ENCODE assay signal across 8 cellular contexts in genomic region chr1:24745711-24746582, GRCh38. TPM values are rescaled to one million over a fixed set of nuclear protein-coding genes. Genes with fewer than 3 reads are reported as not detected.
A peak's percentile ranks its signal among the peaks of the same experiment; 100 is the strongest.
DNase-seq lines count a peak whose midpoint lies in the region; ATAC-seq, FAIRE-seq and TF ChIP-seq lines count a peak whose summit lies in the region.

No MANE protein-coding gene starts in this region.

- H3K9me3 Mint-ChIP-seq in MCF 10A (ENCODE audit: unreplicated experiment): no peaks in the 10 kb centered on the region

- CTCF ChIA-PET in MCF 10A (lab: Yijun Ruan, JAX): interaction anchor here (0.7 to 5.1 kb wide), 9 partner anchors 13 to 90 kb away, joined by 3 to 30 read pairs (median 4); no protein-coding TSS in a partner anchor

- FAIRE-seq in kidney (lab: Jason Lieb, UNC): no peak

- ATAC-seq in GM18498 (IDR thresholded peaks at IDR 0.05; ENCODE audit: unreplicated experiment) (peak; percentile 22), HG03439 (IDR thresholded peaks at IDR 0.05; ENCODE audit: unreplicated experiment) (peak; percentile 6)

- peaks cover 16% of the 10 kb centered on the region for H3K4me1 Mint-ChIP-seq in MCF 10A (ENCODE audit: insufficient read depth, unreplicated experiment)

- peak overlapping the region; percentile 98 for H3K4me3 ChIP-seq in ACC112 (ENCODE audit: low read depth, low read length)
- peak overlapping the region; percentile 70 to 86 for H3K4me3 ChIP-seq in kidney (ENCODE audit: low read length in 2 of 2)

- POLR2A ChIA-PET in MCF 10A (lab: Yijun Ruan, JAX): interaction anchor here (0.6 to 5.1 kb wide), 44 partner anchors 9 to 1911 kb away, joined by 3 to 57 read pairs (median 4); partner anchors contain the start of genes NIPAL3, RSRP1 and SYF2

- H3K4me3 Mint-ChIP-seq in MCF 10A (ENCODE audit: unreplicated experiment): peak overlapping the region; percentile 89

- H3K4me1 ChIP-seq in ACC112 (ENCODE audit: control insufficient read depth, insufficient read depth, low read length, unreplicated experiment) (peaks cover 46% of the 10 kb centered on the region), kidney (ENCODE audit: control insufficient read depth in 1 of 2, insufficient read depth in 1 of 2, low read depth in 1 of 2, low read length in 2 of 2) (peaks cover 3 to 7% of the 10 kb centered on the region in 2 donors)

- H3K36me3 Mint-ChIP-seq in MCF 10A (ENCODE audit: insufficient read depth, unreplicated experiment): peaks cover 18% of the 10 kb centered on the region

- H2AFZ ChIP-seq in ACC112 (ENCODE audit: low read length, unreplicated experiment): peak overlapping the region; percentile 28

- peak overlapping the region; percentile 94 for H3K27ac Mint-ChIP-seq in MCF 10A (ENCODE audit: low read depth, unreplicated experiment)

- H3K36me3 ChIP-seq in ACC112 (ENCODE audit: insufficient read depth, low read length) (peaks cover 3% of the 10 kb centered on the region; the same call in 1 of the 2 replicates), kidney (ENCODE audit: control insufficient read depth in 1 of 2, insufficient read depth in 2 of 2, low read length in 2 of 2) (no peaks in the 10 kb centered on the region)

- intact Hi-C loops in MCF 10A (cut with micrococcal nuclease) (loop anchor here (2.0 to 5.0 kb wide), 2 partner anchors 85 to 104 kb away; partner anchors contain the start of gene SRRM1), kidney (cut with DNase I) (no loop called here)

- TSS peak; percentile 76 for BruUV-seq in MCF 10A (replicated peaks; lab: Mats Ljungman, UMichigan)

- H3K79me2 ChIP-seq in ACC112 (ENCODE audit: control insufficient read depth, insufficient read depth, low read length, unreplicated experiment): peaks cover 55% of the 10 kb centered on the region

- H3K27me3 Mint-ChIP-seq in MCF 10A (ENCODE audit: insufficient read depth, unreplicated experiment): no peaks in the 10 kb centered on the region

- TF ChIP-seq CTCF in MCF 10A (IDR thresholded peaks at IDR 0.05; ENCODE audit: unreplicated experiment) (no peak), kidney (IDR thresholded peaks at IDR 0.05; ENCODE audit: borderline replicate concordance, extremely low read depth, insufficient read depth) (no peak)

- H3K27ac ChIP-seq in ACC112 (ENCODE audit: low read depth, low read length) (peak overlapping the region; percentile 81), kidney (ENCODE audit: low read depth in 2 of 2, low read length in 2 of 2) (peak overlapping the region; percentile 73 to 83)

- peak; percentile 74 for DNase-seq in RKO (ENCODE audit: low spot score)
- peak; percentile 92 for DNase-seq in MCF 10A (ENCODE audit: unreplicated experiment)
- DNase-seq in kidney: no peak
- DNase-seq in stimulated activated CD8-positive, alpha-beta memory T cell treated with anti-CD3 and anti-CD28 coated beads, Interleukin-4, amount 100 ng/mL, for 48 hours: peak; percentile 35
- no peak for DNase-seq in epidermal melanocyte (ENCODE audit: insufficient read length, low spot score)

- H3K9ac ChIP-seq in kidney (ENCODE audit: low read length in 2 of 2): peak overlapping the region; percentile 12 to 85

- H3K27me3 ChIP-seq in ACC112 (ENCODE audit: insufficient read depth, low read length): no peaks in the 10 kb centered on the region

- H3K9me3 ChIP-seq in kidney (ENCODE audit: control insufficient read depth in 1 of 2, low read length in 2 of 2): no peaks in the 10 kb centered on the region

RNA-seq across cellular contexts. Expression of gene CLIC4, which starts 0.7 kb away (rescaled TPM):
- total RNA-seq in MCF 10A (2022) (242 and 281 TPM in 2 replicates), kidney (315 TPM)
- 72.7 TPM for polyA plus RNA-seq in kidney (ENCODE audit: insufficient read depth, low read depth, low replicate concordance)

Comparison
In these comparisons a context has a peak if more than half of its experiments do, and no peak if none do; other contexts are left out.
1. DNase-seq: peak in RKO (single experiment), MCF 10A (single experiment) and stimulated activated CD8-positive, alpha-beta memory T cell treated with anti-CD3 and anti-CD28 coated beads, Interleukin-4, amount 100 ng/mL, for 48 hours (single experiment); none in kidney (single experiment) and epidermal melanocyte (single experiment).